ENCODE assay signal across 9 cellular contexts in the genomic region with DNA sequence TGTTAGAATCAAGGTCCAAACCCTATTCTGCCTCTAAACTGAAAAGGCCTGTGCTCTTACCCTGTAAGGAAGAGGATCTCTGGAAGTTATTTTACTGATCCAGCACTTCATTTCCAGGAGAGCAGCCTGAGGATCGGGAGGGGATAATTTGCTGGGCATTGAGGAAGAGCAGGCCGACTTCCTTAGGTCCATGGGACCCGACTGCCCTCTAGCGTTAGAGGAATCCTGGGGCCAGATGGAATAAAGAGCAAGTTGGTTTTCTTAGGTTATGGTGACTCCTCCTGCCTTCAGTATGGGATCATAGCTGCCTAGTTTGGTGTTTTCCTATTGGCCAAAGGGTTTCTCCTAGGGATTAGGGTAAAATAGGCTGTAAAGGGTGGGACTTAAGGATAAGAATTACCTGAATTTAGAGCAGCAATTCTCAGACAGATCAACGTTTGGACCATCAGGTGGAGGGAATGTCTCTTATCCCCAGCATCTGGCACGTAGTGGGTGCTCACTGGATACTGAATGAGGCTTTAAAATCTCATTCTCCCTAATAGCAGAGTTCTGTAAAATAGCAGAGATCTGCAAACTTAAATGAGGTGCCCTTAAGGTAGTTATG. TPM values are rescaled to one million over a fixed set of nuclear protein-coding genes. Genes with fewer than 3 reads are reported as not detected.
DNase-seq lines count a peak whose midpoint lies in the region; ATAC-seq, FAIRE-seq and TF ChIP-seq lines count a peak whose summit lies in the region.
"Had no signal": no experiment of that assay in that cellular context is flagged by ENCODE, and none has a peak within 500 bp of the region (broad histone marks: within the 10 kb centered on the region; RNA-seq: fewer than 3 reads in every experiment).

No MANE protein-coding gene starts in this region.

- DNase-seq in D721Med (ENCODE audit: insufficient read length, low spot score), result peak; percentile 38
- peak; percentile 82 for DNase-seq in HFFc6
- DNase-seq in NCI-H2227 treated with DMSO at 0.1 percent for 48 hours (lab: John Stamatoyannopoulos, UW), result peak; percentile 73
- DNase-seq in coronary artery (ENCODE audit: low spot score), result peak; percentile 87
- peak; percentile 97 for DNase-seq in left kidney (ENCODE audit: low read depth, low spot score)
- peak; percentile 42 for DNase-seq in stimulated activated CD4-positive, alpha-beta T cell treated with anti-CD3 and anti-CD28 coated beads, Interleukin-1b, Interleukin-23, amount 100 ng/mL, for 48 hours

- H3K27me3 Mint-ChIP-seq in HFFc6 (ENCODE audit: insufficient read depth), result peaks cover 2% of the 10 kb centered on the region

- no peaks in the 10 kb centered on the region for H3K9me3 Mint-ChIP-seq in HFFc6
- H3K9me3 Mint-ChIP-seq: T-helper 1 cell treated with Interleukin-12 subunit alpha and Interleukin-12 subunit beta and Interleukin-4 antibody, amounts not matched to agents 30 μg/mL and 1 μg/mL, for 36 hours had no signal

- no peak overlapping the region for H3K27ac Mint-ChIP-seq in HFFc6
- H3K27ac Mint-ChIP-seq: T-helper 1 cell treated with Interleukin-12 subunit alpha and Interleukin-12 subunit beta and Interleukin-4 antibody, amounts not matched to agents 30 μg/mL and 1 μg/mL, for 36 hours had no signal

- H3K4me3 ChIP-seq in WI38 (ENCODE audit: low read depth, low read length) (no peak overlapping the region), coronary artery (no peak overlapping the region)

- H3K36me3 Mint-ChIP-seq in HFFc6 (ENCODE audit: low read depth), result peaks cover 4% of the 10 kb centered on the region; the same call in 1 of the 2 replicates

- H3K4me3 Mint-ChIP-seq in HFFc6, result no peak overlapping the region
- H3K4me3 Mint-ChIP-seq: T-helper 1 cell treated with Interleukin-12 subunit alpha and Interleukin-12 subunit beta and Interleukin-4 antibody, amounts not matched to agents 30 μg/mL and 1 μg/mL, for 36 hours had no signal

- ATAC-seq in HG03280 (IDR thresholded peaks at IDR 0.05; ENCODE audit: unreplicated experiment), result no peak

- H3K27ac ChIP-seq in coronary artery, result peak overlapping the region; percentile 33 to 50

- TF ChIP-seq CTCF in D721Med (IDR thresholded peaks at IDR 0.05; ENCODE audit: insufficient read depth, missing control alignments) (peak; percentile 94), HFFc6 (IDR thresholded peaks at IDR 0.05) (peak; percentile 92), WI38 (IDR thresholded peaks at IDR 0.05; ENCODE audit: low read depth, low read length) (peak; percentile 87), coronary artery (IDR thresholded peaks at IDR 0.05) (peak; percentile 86)

- no peaks in the 10 kb centered on the region for H3K4me1 Mint-ChIP-seq in HFFc6 (ENCODE audit: low read depth)

- peak; percentile 35 for FAIRE-seq in D721Med (lab: Jason Lieb, UNC)

RNA-seq across cellular contexts. Expression of a gene that starts 40.0 kb away (rescaled TPM):
- total RNA-seq in HFFc6 (2021; fragmentation: NEBNext Ultra II Directional; extraction: Animal tissue kit (Norgen Biotek cat#: 25700)), result under 1 TPM; 0.05 to 0.26 (median 0.18) TPM

RNA-seq across cellular contexts. Expression of a gene that starts 55.3 kb away (rescaled TPM):
- 100 to 1,000 TPM; 121 to 145 (median 133) TPM for total RNA-seq in HFFc6 (2021; fragmentation: NEBNext Ultra II Directional; extraction: Animal tissue kit (Norgen Biotek cat#: 25700))

Comparison
In these comparisons a context has a peak if more than half of its experiments do, and no peak if none do; other contexts are left out.
1. DNase-seq: peak in every context shown above with its lines; median percentile 97 in left kidney; 87 in coronary artery; 82 in HFFc6; 73 in NCI-H2227 treated with DMSO at 0.1 percent for 48 hours; 42 in stimulated activated CD4-positive, alpha-beta T cell treated with anti-CD3 and anti-CD28 coated beads, Interleukin-1b, Interleukin-23, amount 100 ng/mL, for 48 hours; 38 in D721Med.